In genomic region chr2:190867182-190867581, GRCh38 we compare ENCODE assay signal across 15 cellular contexts.
DNase-seq lines count a peak whose midpoint lies in the region; ATAC-seq and TF ChIP-seq lines count a peak whose summit lies in the region.
"Had no signal": no experiment of that assay in that cellular context is flagged by ENCODE, and none has a peak within 500 bp of the region (broad histone marks: within the 10 kb centered on the region; RNA-seq: fewer than 3 reads in every experiment).

No MANE protein-coding gene starts in this region.

- H3K9me3 ChIP-seq in tibial artery, result no peaks in the 10 kb centered on the region

- intact Hi-C loops in tibial artery (cut with DNase I; ENCODE audit: low total_unique reads), result no loop called here

- ATAC-seq in HG02759 (IDR thresholded peaks at IDR 0.05; ENCODE audit: unreplicated experiment), result no peak
- no peak for ATAC-seq in GM21423 (IDR thresholded peaks at IDR 0.05; ENCODE audit: unreplicated experiment)
- ATAC-seq: stimulated activated naive CD8-positive, alpha-beta T cell treated with anti-CD3 and anti-CD28 coated beads, Interleukin-15, Interleukin-2, amounts not matched to agents 100 U/mL and 50 U/mL, for 24 hours had no signal

- H3K27me3 ChIP-seq in tibial artery, result no peaks in the 10 kb centered on the region

- H3K4me3 ChIP-seq in cardiac fibroblast (replicated peaks in 1 of 2; ENCODE audit: low read depth in 2 of 2, low read length in 2 of 2), result no peak overlapping the region
- H3K4me3 ChIP-seq in tibial artery, result no peak overlapping the region

- H3K4me1 ChIP-seq in tibial artery, result peaks cover 0 to 98% (median 27%) of the 10 kb centered on the region in 4 donors

- peak overlapping the region; percentile 65 to 76 for H3K27ac ChIP-seq in tibial artery

- TF ChIP-seq CTCF in cardiac fibroblast (IDR thresholded peaks at IDR 0.05; ENCODE audit: low read depth, low read length) (no peak), tibial artery (IDR thresholded peaks at IDR 0.05) (no peak)

- H3K36me3 ChIP-seq in tibial artery, result no peaks in the 10 kb centered on the region

- DNase-seq in HCEC 1CT (peak; percentile 31), cardiac fibroblast (ENCODE audit: low read depth in 2 of 2) (peak; percentile 53 to 58), kidney glomerular epithelial cell (lab: John Stamatoyannopoulos, UW) (peak; percentile 93), tibial artery (no peak)
- DNase-seq in activated T-cell treated with anti-CD3 and anti-CD28 coated beads, Interleukin-2, amount 50 U/mL, for 48 hours, result no peak
- DNase-seq: activated CD4-positive, alpha-beta T cell treated with anti-CD3 and anti-CD28 coated beads for 4 hours; activated naive CD4-positive, alpha-beta T cell treated with anti-CD3 and anti-CD28 coated beads, Interleukin-2, amount 50 U/mL, for 16 hours; activated T-cell treated with anti-CD3 and anti-CD28 coated beads for 4 hours; central memory CD4-positive, alpha-beta T cell; DND-41; NCI-H146; NCI-H510A; stimulated activated naive CD8-positive, alpha-beta T cell treated with anti-CD3 and anti-CD28 coated beads, Interleukin-15, Interleukin-2, amounts not matched to agents 100 U/mL and 50 U/mL, for 24 hours had no signal

Comparison
In these comparisons a context has a peak if more than half of its experiments do, and no peak if none do; other contexts are left out.
1. DNase-seq: peak in HCEC 1CT (single experiment), cardiac fibroblast (2 of 2) and kidney glomerular epithelial cell (single experiment); none in tibial artery (0 of 2) and activated T-cell treated with anti-CD3 and anti-CD28 coated beads, Interleukin-2, amount 50 U/mL, for 48 hours (0 of 2).